ENCODE assay signal across 1 cellular context in genomic region chr18:76846217-76846616, GRCh38.
TF ChIP-seq lines count a peak whose summit lies in the region.

No MANE protein-coding gene starts in this region.

TF ChIP-seq in HepG2, 621 proteins besides CTCF, POLR2A, EP300 and RAD21:
- TF ChIP-seq MED8 (CRISPR knock-in tag; IDR thresholded peaks at IDR 0.05; ENCODE audit: insufficient replicate concordance) (no peak), MIXL1 (CRISPR knock-in tag; IDR thresholded peaks at IDR 0.05) (no peak), ZSCAN31 (CRISPR knock-in tag; IDR thresholded peaks at IDR 0.05; ENCODE audit: low read depth) (no peak), PITX1 (CRISPR knock-in tag; IDR thresholded peaks at IDR 0.05) (no peak), FLYWCH1 (CRISPR knock-in tag; IDR thresholded peaks at IDR 0.05) (no peak)
